15 cellular contexts compared by ENCODE assay signal in genomic region chr13:101726681-101727080, GRCh38.
DNase-seq lines count a peak whose midpoint lies in the region; ATAC-seq and TF ChIP-seq lines count a peak whose summit lies in the region.
"Had no signal": no experiment of that assay in that cellular context is flagged by ENCODE, and none has a peak within 500 bp of the region (broad histone marks: within the 10 kb centered on the region; RNA-seq: fewer than 3 reads in every experiment).

No MANE protein-coding gene starts in this region.

- H3K4me3 Mint-ChIP-seq in GM23338 = no peak overlapping the region

- H3K79me2 ChIP-seq in DND-41 (ENCODE audit: insufficient read depth, low read length) (no peaks in the 10 kb centered on the region), neural cell (replicated peaks; ENCODE audit: insufficient read depth, low read length) (no peaks in the 10 kb centered on the region), GM23338 (replicated peaks; ENCODE audit: insufficient read depth) (no peaks in the 10 kb centered on the region)

- H3K27ac ChIP-seq in DND-41 (ENCODE audit: low read length) = no peak overlapping the region
- H3K27ac ChIP-seq in neural cell (ENCODE audit: low read length) = peak overlapping the region; percentile 85
- H3K27ac ChIP-seq in GM23338 (ENCODE audit: low read depth) = no peak overlapping the region
- H3K27ac ChIP-seq: C4-2B, HL-60 had no signal

- H3K4me1 ChIP-seq in DND-41 (ENCODE audit: insufficient read depth, low read length) (peaks cover 12% of the 10 kb centered on the region), GM23338 (ENCODE audit: insufficient read depth) (no peaks in the 10 kb centered on the region)
- H3K4me1 ChIP-seq: BE2C, HAP-1 had no signal

- H2AFZ ChIP-seq in DND-41 (ENCODE audit: low read depth, low read length) (peak overlapping the region; percentile 50; the same call in 1 of the 2 replicates), neural cell (ENCODE audit: low read depth, low read length) (no peak overlapping the region), GM23338 (no peak overlapping the region)

- H3K36me3 Mint-ChIP-seq in GM23338 (ENCODE audit: low read depth) = no peaks in the 10 kb centered on the region
- H3K36me3 Mint-ChIP-seq: CD4-positive, alpha-beta memory T cell had no signal

- TF ChIP-seq EP300 in neural cell (conservative IDR thresholded peaks at IDR 0.05; ENCODE audit: poor library complexity, severe bottlenecking) = no peak

- H3F3A ChIP-seq in neural cell (ENCODE audit: insufficient read depth, low read length, poor library complexity, severe bottlenecking) (peaks cover 5% of the 10 kb centered on the region), GM23338 (replicated peaks; ENCODE audit: low read depth) (no peaks in the 10 kb centered on the region)

- no peak overlapping the region for H3K4me2 ChIP-seq in DND-41 (ENCODE audit: insufficient read depth, low read length)
- no peak overlapping the region for H3K4me2 ChIP-seq in neural cell (ENCODE audit: low read length)
- no peak overlapping the region for H3K4me2 ChIP-seq in GM23338

- H3K36me3 ChIP-seq in DND-41 (ENCODE audit: insufficient read depth, low read length) (no peaks in the 10 kb centered on the region), neural cell (ENCODE audit: insufficient read depth, low read length) (no peaks in the 10 kb centered on the region), GM23338 (ENCODE audit: insufficient read depth) (no peaks in the 10 kb centered on the region)
- H3K36me3 ChIP-seq: BE2C, HAP-1 had no signal

- no peak for TF ChIP-seq CTCF in DND-41 (IDR thresholded peaks at IDR 0.05; ENCODE audit: borderline replicate concordance, extremely low read depth, low read length, poor library complexity, severe bottlenecking)
- no peak for TF ChIP-seq CTCF in neural cell (IDR thresholded peaks at IDR 0.05; ENCODE audit: poor library complexity, severe bottlenecking)
- TF ChIP-seq CTCF in GM23338 (conservative IDR thresholded peaks at IDR 0.05; ENCODE audit: low read depth in 2 of 2) = no peak

- H3K9ac ChIP-seq in DND-41 (ENCODE audit: low read depth, low read length) (no peak overlapping the region; the same call in 1 of the 2 replicates), neural cell (ENCODE audit: low read length) (no peak overlapping the region)

- intact Hi-C loops in Right ventricle myocardium superior (cut with DNase I) = no loop called here

- H3K27ac Mint-ChIP-seq in GM23338 = no peak overlapping the region

- no peak overlapping the region for H3K4me3 ChIP-seq in DND-41 (ENCODE audit: low read depth in 1 of 2, low read length in 2 of 2)
- H3K4me3 ChIP-seq in neural cell (ENCODE audit: low read length) = no peak overlapping the region
- no peak overlapping the region for H3K4me3 ChIP-seq in GM23338
- H3K4me3 ChIP-seq: HAP-1 had no signal

- no peaks in the 10 kb centered on the region for H3K9me2 ChIP-seq in neural cell (ENCODE audit: insufficient read depth, low read length)
- H3K9me2 ChIP-seq in GM23338 (ENCODE audit: insufficient read depth) = no peaks in the 10 kb centered on the region

- no peaks in the 10 kb centered on the region for H3K9me3 Mint-ChIP-seq in GM23338

- no peak for DNase-seq in DND-41
- peak; percentile 28 for DNase-seq in OCI-M1 (lab: John Stamatoyannopoulos, UW)
- DNase-seq in Right ventricle myocardium superior = no peak
- no peak for DNase-seq in GM23338 (ENCODE audit: low spot score)
- DNase-seq: BE2C; CD4-positive, alpha-beta memory T cell; DMS79 treated with DMSO at 0.1 percent for 48 hours; GDM1; GOT3 had no signal

- H3K27me3 ChIP-seq in DND-41 (ENCODE audit: insufficient read depth, low read length, poor library complexity) = no peaks in the 10 kb centered on the region
- no peaks in the 10 kb centered on the region for H3K27me3 ChIP-seq in neural cell (ENCODE audit: insufficient read depth, low read depth, low read length)
- H3K27me3 ChIP-seq in GM23338 (ENCODE audit: insufficient read depth) = no peaks in the 10 kb centered on the region
- H3K27me3 ChIP-seq: BE2C had no signal

- H3K9me3 ChIP-seq in DND-41 (ENCODE audit: insufficient read depth, low read length, severe bottlenecking) (no peaks in the 10 kb centered on the region), neural cell (ENCODE audit: low read length) (no peaks in the 10 kb centered on the region)
- H3K9me3 ChIP-seq: BE2C, HAP-1 had no signal

- no peaks in the 10 kb centered on the region for H3K4me1 Mint-ChIP-seq in GM23338
- H3K4me1 Mint-ChIP-seq: CD4-positive, alpha-beta memory T cell had no signal

- peaks cover 1% of the 10 kb centered on the region for H3K27me3 Mint-ChIP-seq in GM23338 (ENCODE audit: insufficient read depth, low read depth, poor library complexity)

- no peak for TF ChIP-seq RAD21 in neural cell (conservative IDR thresholded peaks at IDR 0.05)

- peak; percentile 67 for ATAC-seq in DND-41 (ENCODE audit: insufficient read depth, low read depth)
- ATAC-seq in GM19372 (IDR thresholded peaks at IDR 0.05; ENCODE audit: low read depth, unreplicated experiment) = peak; percentile 37
- no peak for ATAC-seq in Right ventricle myocardium superior (ENCODE audit: poor library complexity)
- no peak for ATAC-seq in GM23338
- no peak for ATAC-seq in HG03439 (IDR thresholded peaks at IDR 0.05; ENCODE audit: unreplicated experiment)

- no peaks in the 10 kb centered on the region for H4K20me1 ChIP-seq in DND-41 (ENCODE audit: insufficient read depth, low read length)
- H4K20me1 ChIP-seq in neural cell (ENCODE audit: insufficient read depth) = no peaks in the 10 kb centered on the region
- no peaks in the 10 kb centered on the region for H4K20me1 ChIP-seq in GM23338 (replicated peaks; ENCODE audit: insufficient read depth)

TF ChIP-seq in neural cell, 6 proteins besides CTCF, POLR2A, EP300 and RAD21:
- TF ChIP-seq MXI1 (conservative IDR thresholded peaks at IDR 0.05; ENCODE audit: poor library complexity, severe bottlenecking) (no peak), POLR2AphosphoS5 (IDR thresholded peaks at IDR 0.05) (no peak), EZH2 (IDR thresholded peaks at IDR 0.05; ENCODE audit: borderline replicate concordance, insufficient read depth, low read length, poor library complexity, severe bottlenecking) (no peak), REST (IDR thresholded peaks at IDR 0.05; ENCODE audit: borderline replicate concordance) (no peak), SMC3 (conservative IDR thresholded peaks at IDR 0.05; ENCODE audit: poor library complexity) (no peak), TAF1 (IDR thresholded peaks at IDR 0.05; ENCODE audit: low read depth) (no peak)

TF ChIP-seq in GM23338, 12 proteins besides CTCF, POLR2A, EP300 and RAD21 (continues in another document):
- TF ChIP-seq JUNB (IDR thresholded peaks at IDR 0.05; ENCODE audit: unreplicated experiment) (no peak), NANOG (IDR thresholded peaks at IDR 0.05; ENCODE audit: borderline replicate concordance) (no peak), STAT1 (IDR thresholded peaks at IDR 0.05; ENCODE audit: unreplicated experiment) (no peak), ETS1 (IDR thresholded peaks at IDR 0.05) (no peak), EZH2 (IDR thresholded peaks at IDR 0.05; ENCODE audit: low read depth, unreplicated experiment) (no peak), ZNF114 (CRISPR knock-in tag; IDR thresholded peaks at IDR 0.05) (no peak), POLR2AphosphoS5 (IDR thresholded peaks at IDR 0.05; ENCODE audit: low read depth) (no peak), REST (IDR thresholded peaks at IDR 0.05; ENCODE audit: unreplicated experiment) (no peak)

Comparison
In these comparisons a context has a peak if more than half of its experiments do, and no peak if none do; other contexts are left out.
1. ATAC-seq: peak in DND-41 (single experiment) and GM19372 (single experiment); none in Right ventricle myocardium superior (single experiment), GM23338 (single experiment) and HG03439 (single experiment).